ENCODE assay signal across 11 cellular contexts in the genomic region with DNA sequence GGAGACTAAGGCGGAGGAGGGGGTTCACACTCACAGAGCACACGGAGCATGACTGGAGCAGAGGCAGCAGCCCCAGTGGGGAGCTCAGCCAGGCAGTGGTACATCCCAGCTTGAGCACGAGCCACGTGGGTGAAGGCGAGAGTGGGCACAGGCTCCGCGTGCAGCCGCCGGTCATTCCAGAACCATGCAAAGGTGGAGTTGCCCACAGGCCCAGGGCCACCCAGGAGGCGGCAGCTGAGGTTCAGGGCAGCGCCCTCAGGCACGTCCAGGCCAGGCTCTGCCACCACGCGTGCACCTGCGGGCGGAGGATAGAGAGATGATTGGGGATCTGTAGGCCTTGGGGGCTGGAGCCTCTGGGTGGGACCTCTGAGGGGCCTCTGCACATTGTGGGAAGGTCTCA. TPM values are rescaled to one million over a fixed set of nuclear protein-coding genes. Genes with fewer than 3 reads are reported as not detected.
"Had no signal": no experiment of that assay in that cellular context is flagged by ENCODE, and none has a peak within 500 bp of the region (broad histone marks: within the 10 kb centered on the region; RNA-seq: fewer than 3 reads in every experiment).

No MANE protein-coding gene starts in this region.

- H3K4me3 Mint-ChIP-seq: IgD-negative memory B cell had no signal

- H3K4me1 Mint-ChIP-seq: IgD-negative memory B cell had no signal

- H3K4me3 ChIP-seq: GM23248, HAP-1 had no signal

- H3K9me3 Mint-ChIP-seq: IgD-negative memory B cell had no signal

- FAIRE-seq: HepG2 had no signal

- H3K9me3 ChIP-seq: HAP-1 had no signal

- H3K4me1 ChIP-seq: HAP-1 had no signal

- H3K9ac ChIP-seq: GM23248 had no signal

- ATAC-seq: HCT116 had no signal

- H3K27ac ChIP-seq: GM23248, HL-60 had no signal

- H3K27me3 Mint-ChIP-seq: IgD-negative memory B cell had no signal

- DNase-seq: GM23248, GOT3, H7, KBM-7 had no signal

- H3K36me3 Mint-ChIP-seq: IgD-negative memory B cell had no signal

- H3K36me3 ChIP-seq: HAP-1 had no signal

- H3K27ac Mint-ChIP-seq: IgD-negative memory B cell had no signal

- H2AFZ ChIP-seq: GM23248 had no signal

RNA-seq across cellular contexts. Expression of gene ADAM33, which starts 9.5 kb away (rescaled TPM):
- total RNA-seq: H4, HepG2, HT1080 had no signal
- polyA plus RNA-seq: HepG2, IgD-negative memory B cell had no signal

RNA-seq across cellular contexts. Expression of gene SIGLEC1, which starts 21.1 kb away (rescaled TPM):
- total RNA-seq: GM23248, H4, H7, HepG2, HT1080 had no signal
- polyA plus RNA-seq: GM23248, IgD-negative memory B cell had no signal

RNA-seq across cellular contexts. Expression of gene GFRA4, which starts 28.1 kb away (rescaled TPM):
- total RNA-seq: GM23248, H4, H7, HepG2, HT1080 had no signal
- polyA plus RNA-seq: GM23248, HepG2, IgD-negative memory B cell had no signal

RNA-seq across cellular contexts. Expression of gene HSPA12B, which starts 41.2 kb away (rescaled TPM):
- total RNA-seq: GM23248, HepG2, HT1080 had no signal
- polyA plus RNA-seq: IgD-negative memory B cell had no signal
